ENCODE assay signal across 8 cellular contexts in the genomic region with DNA sequence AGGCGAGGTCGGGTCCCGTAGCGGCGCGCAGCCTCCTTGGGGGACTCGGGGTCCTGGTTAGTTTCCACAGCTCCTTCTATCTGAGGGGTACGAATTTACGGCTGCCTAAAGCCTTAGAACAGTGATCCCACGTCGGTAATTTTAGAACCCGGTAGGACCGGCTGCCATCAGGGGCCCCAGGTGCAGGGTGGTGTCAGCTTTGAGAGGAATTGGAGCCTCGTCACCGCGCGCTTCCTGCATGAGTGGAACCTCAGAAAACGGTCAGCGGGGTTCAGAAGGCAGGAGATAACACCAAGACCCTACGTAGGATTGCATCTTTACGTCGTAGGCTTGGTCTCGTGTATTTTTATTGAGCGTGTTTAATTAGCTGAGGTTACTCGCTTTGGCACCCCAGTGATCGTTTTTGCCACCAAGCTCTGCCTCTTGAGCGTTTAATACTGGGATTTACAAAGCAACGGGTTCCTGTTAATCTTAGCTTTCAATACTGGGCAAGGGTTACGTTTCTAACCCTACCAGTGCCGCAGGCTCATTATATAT. TPM values are rescaled to one million over a fixed set of nuclear protein-coding genes. Genes with fewer than 3 reads are reported as not detected.
DNase-seq lines count a peak whose midpoint lies in the region; ATAC-seq and TF ChIP-seq lines count a peak whose summit lies in the region.

No MANE protein-coding gene starts in this region.

- H3K4me2 ChIP-seq in PC-3 (ENCODE audit: low read length), result peak overlapping the region; percentile 89

- no peaks in the 10 kb centered on the region for H3K27me3 ChIP-seq in PC-3 (ENCODE audit: low read length)
- H3K27me3 ChIP-seq in iPS-15b (ENCODE audit: control insufficient read depth, insufficient read depth, low read length), result peaks cover 4% of the 10 kb centered on the region

- H2AFZ ChIP-seq in PC-3 (ENCODE audit: low read length), result peak overlapping the region; percentile 94

- peak overlapping the region; percentile 83 for H3K4me3 ChIP-seq in PC-3 (ENCODE audit: low read length)
- peak overlapping the region; percentile 81 for H3K4me3 ChIP-seq in iPS-15b (ENCODE audit: low read depth, low read length)

- H3K9ac ChIP-seq in PC-3 (ENCODE audit: low read length) (peak overlapping the region; percentile 95), iPS-15b (ENCODE audit: low read depth, low read length) (peak overlapping the region; percentile 90)

- H3K9me3 ChIP-seq in PC-3 (ENCODE audit: low read length) (no peaks in the 10 kb centered on the region), iPS-15b (ENCODE audit: control insufficient read depth, insufficient read depth, low read length) (no peaks in the 10 kb centered on the region)

- no peaks in the 10 kb centered on the region for H3F3A ChIP-seq in PC-3 (ENCODE audit: low read length, unreplicated experiment)

- BruUV-seq in PC-3 (replicated peaks; lab: Mats Ljungman, UMichigan), result TSS peak; percentile 78

- no peaks in the 10 kb centered on the region for H3K9me2 ChIP-seq in PC-3 (replicated peaks; ENCODE audit: low read length)

- TF ChIP-seq CTCF in PC-3 (conservative IDR thresholded peaks at IDR 0.05; ENCODE audit: low read depth, low read length) (no peak), GM10248 (IDR thresholded peaks at IDR 0.05; ENCODE audit: control extremely low read depth, extremely low read depth, low read depth, missing control alignments) (no peak)

- ATAC-seq in GM18909 (IDR thresholded peaks at IDR 0.05; ENCODE audit: poor library complexity, unreplicated experiment), result peak; percentile 70
- ATAC-seq in HG03135 (IDR thresholded peaks at IDR 0.05; ENCODE audit: unreplicated experiment), result peak; percentile 63
- ATAC-seq in PC-3, result peak; percentile 68

- CTCF ChIA-PET in PC-3 (lab: Charles Lee) (no interaction called here), GM10248 (lab: Yijun Ruan, JAX) (interaction anchor here (1.0 to 1.9 kb wide), 3 partner anchors 9 to 128 kb away, joined by 3 to 13 read pairs (median 3); no protein-coding TSS in a partner anchor)

- H3K36me3 ChIP-seq in PC-3 (ENCODE audit: low read depth, low read length) (no peaks in the 10 kb centered on the region), iPS-15b (ENCODE audit: control insufficient read depth, insufficient read depth, low read length) (no peaks in the 10 kb centered on the region)

- peaks cover 6% of the 10 kb centered on the region; the same call in 1 of the 2 replicates for H3K79me2 ChIP-seq in PC-3 (ENCODE audit: low read length)

- intact Hi-C loops in PC-3 (cut with micrococcal nuclease), result no loop called here

- H3K27ac ChIP-seq in PC-3 (ENCODE audit: low read length), result peak overlapping the region; percentile 66

- peak; percentile 27 for DNase-seq in Ammon's horn (ENCODE audit: low spot score)
- peak; percentile 47 for DNase-seq in PC-3
- peak; percentile 31 for DNase-seq in amniotic epithelial cell (ENCODE audit: low read depth)
- peak; percentile 46 for DNase-seq in stimulated activated CD4-positive, alpha-beta T cell treated with anti-CD3 and anti-CD28 coated beads, Interleukin-12 subunit alpha, Interleukin-12 subunit beta, amount 100 ng/mL, for 4 hours
- no peak for DNase-seq in GM10248 (ENCODE audit: extremely low spot score)

- no peaks in the 10 kb centered on the region for H4K20me1 ChIP-seq in PC-3 (ENCODE audit: low read length)

- H3K4me1 ChIP-seq in PC-3 (ENCODE audit: insufficient read depth, low read length), result peaks cover 16% of the 10 kb centered on the region
- peaks cover 9% of the 10 kb centered on the region for H3K4me1 ChIP-seq in iPS-15b (ENCODE audit: control insufficient read depth, insufficient read depth, low read length)

- POLR2A ChIA-PET in PC-3 (lab: Charles Lee; ENCODE audit: unreplicated experiment), result interaction anchor here (0.6 to 0.9 kb wide), 3 partner anchors 32 to 724 kb away, joined by 3 read pairs; no protein-coding TSS in a partner anchor
- POLR2A ChIA-PET in GM10248 (lab: Yijun Ruan, JAX), result no interaction called here

RNA-seq across cellular contexts. Expression of a gene that starts 0.4 kb away (rescaled TPM):
- 1.7 and 2.2 TPM in 2 replicates for total RNA-seq in PC-3 (2014; rRNA removed)
